In the genomic region with DNA sequence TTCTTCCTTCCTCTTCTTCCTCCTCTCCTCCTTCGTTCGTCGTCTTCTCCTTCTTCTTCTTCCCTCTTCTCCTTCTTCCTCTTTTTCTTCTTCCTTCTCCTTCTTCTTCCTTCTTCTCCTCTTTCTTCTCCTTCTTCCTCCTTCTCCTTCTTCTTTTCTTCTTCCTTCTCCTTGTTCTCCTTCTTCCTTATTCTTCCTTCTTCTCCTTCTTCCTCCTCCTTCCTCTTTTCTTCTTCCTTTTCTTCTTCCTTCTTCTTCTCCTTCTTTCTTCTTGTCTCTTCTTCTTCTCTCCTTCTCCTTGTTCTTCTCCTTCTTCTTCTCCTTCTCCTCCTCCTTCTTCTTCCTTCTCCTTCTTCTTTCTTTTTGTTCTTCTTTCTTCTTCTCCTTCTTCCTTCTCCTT, we compare ENCODE assay signal across 13 cellular contexts.
"Had no signal": no experiment of that assay in that cellular context is flagged by ENCODE, and none has a peak within 500 bp of the region (broad histone marks: within the 10 kb centered on the region; RNA-seq: fewer than 3 reads in every experiment).

No MANE protein-coding gene starts in this region.

- H3K9me3 Mint-ChIP-seq: T-helper 1 cell treated with Interleukin-12 subunit alpha and Interleukin-12 subunit beta and Interleukin-4 antibody, amounts not matched to agents 30 μg/mL and 1 μg/mL, for 36 hours had no signal

- H3K4me3 Mint-ChIP-seq: nephron progenitor cell; T-helper 1 cell treated with Interleukin-12 subunit alpha and Interleukin-12 subunit beta and Interleukin-4 antibody, amounts not matched to agents 30 μg/mL and 1 μg/mL, for 36 hours had no signal

- H3K4me3 ChIP-seq: esophagus muscularis mucosa, mucosa of descending colon, prostate gland, right lobe of liver, testis, upper lobe of right lung had no signal

- H3K4me1 ChIP-seq: esophagus muscularis mucosa, prostate gland, right lobe of liver, testis, upper lobe of right lung had no signal

- H3K9me3 ChIP-seq: esophagus muscularis mucosa, mucosa of descending colon, prostate gland, right lobe of liver, testis, upper lobe of right lung had no signal

- ATAC-seq: left cardiac atrium, mucosa of descending colon, right lobe of liver, SK-N-SH treated with all-trans-retinoic acid at 6 μM for 48 hours, upper lobe of right lung had no signal

- H3K27me3 ChIP-seq: esophagus muscularis mucosa, right lobe of liver, testis, upper lobe of right lung had no signal

- DNase-seq: activated CD4-positive, alpha-beta T cell treated with anti-CD3 and anti-CD28 coated beads, Interleukin-2, amount 50 U/mL, for 1 hour; activated T-cell treated with anti-CD3 and anti-CD28 coated beads, Interleukin-2, amount 50 U/mL, for 1 hour; left cardiac atrium; mucosa of descending colon; nephron progenitor cell; right lobe of liver; stimulated activated naive CD4-positive, alpha-beta T cell treated with Interleukin-2 at 50 U/mL for 16 hours; testis; upper lobe of right lung had no signal

- H3K27ac Mint-ChIP-seq: nephron progenitor cell had no signal

- H3K4me1 Mint-ChIP-seq: nephron progenitor cell had no signal

- H3K27ac ChIP-seq: esophagus muscularis mucosa, prostate gland, right lobe of liver, testis, upper lobe of right lung had no signal
